In genomic region chr16:74586948-74587347, GRCh38 we compare ENCODE assay signal across 21 cellular contexts. TPM values are rescaled to one million over a fixed set of nuclear protein-coding genes. Genes with fewer than 3 reads are reported as not detected.
DNase-seq lines count a peak whose midpoint lies in the region; ATAC-seq and TF ChIP-seq lines count a peak whose summit lies in the region.
"Had no signal": no experiment of that assay in that cellular context is flagged by ENCODE, and none has a peak within 500 bp of the region (broad histone marks: within the 10 kb centered on the region; RNA-seq: fewer than 3 reads in every experiment).

No MANE protein-coding gene starts in this region.

- H3K4me3 ChIP-seq in ascending aorta, result no peak overlapping the region
- H3K4me3 ChIP-seq: breast epithelium had no signal

- TF ChIP-seq CTCF in ascending aorta (IDR thresholded peaks at IDR 0.05), result no peak

- no peaks in the 10 kb centered on the region for H3K9me3 ChIP-seq in ascending aorta
- H3K9me3 ChIP-seq: breast epithelium had no signal

- intact Hi-C loops in ascending aorta (cut with DNase I), result no loop called here

- H3K4me1 Mint-ChIP-seq in stimulated activated naive CD8-positive, alpha-beta T cell treated with anti-CD3 and anti-CD28 coated beads, Interleukin-15, Interleukin-2, amounts not matched to agents 100 ng/mL and 50 ng/mL, for 24 hours (ENCODE audit: low read depth), result peaks cover 70% of the 10 kb centered on the region
- peaks cover 64% of the 10 kb centered on the region for H3K4me1 Mint-ChIP-seq in stimulated activated naive CD8-positive, alpha-beta T cell treated with anti-CD3 and anti-CD28 coated beads, Interleukin-15, amount 100 ng/mL, for 72 hours
- peaks cover 41% of the 10 kb centered on the region for H3K4me1 Mint-ChIP-seq in activated CD8-positive, alpha-beta T cell treated with anti-CD3 and anti-CD28 coated beads, Interleukin-2, amount 10 ng/mL, durations not matched to agents 7 days and 5 days (ENCODE audit: low read depth)

- H3K27me3 ChIP-seq in ascending aorta, result no peaks in the 10 kb centered on the region
- H3K27me3 ChIP-seq: breast epithelium had no signal

- no peak for ATAC-seq in stimulated activated naive CD8-positive, alpha-beta T cell treated with anti-CD3 and anti-CD28 coated beads, Interleukin-15, amount 100 ng/mL, for 72 hours
- no peak for ATAC-seq in activated CD8-positive, alpha-beta T cell treated with anti-CD3 and anti-CD28 coated beads, Interleukin-2, amount 10 ng/mL, durations not matched to agents 7 days and 5 days
- peak; percentile 32 for ATAC-seq in left lobe of liver
- ATAC-seq in GM18909 (IDR thresholded peaks at IDR 0.05; ENCODE audit: poor library complexity, unreplicated experiment), result no peak
- ATAC-seq: activated T-cell treated with anti-CD3 and anti-CD28 coated beads, Interleukin-2, amount 50 U/mL, for 4 hours had no signal

- CTCF ChIA-PET in activated CD8-positive, alpha-beta T cell treated with anti-CD3 and anti-CD28 coated beads, Interleukin-2, amount 10 ng/mL, durations not matched to agents 7 days and 5 days (lab: Charles Lee), result interaction anchor here (1.0 kb wide), 1 partner anchor 11 kb away, joined by 3 read pairs; no protein-coding TSS in a partner anchor

- no peak overlapping the region for H3K4me3 Mint-ChIP-seq in stimulated activated naive CD8-positive, alpha-beta T cell treated with anti-CD3 and anti-CD28 coated beads, Interleukin-15, Interleukin-2, amounts not matched to agents 100 ng/mL and 50 ng/mL, for 24 hours
- H3K4me3 Mint-ChIP-seq in stimulated activated naive CD8-positive, alpha-beta T cell treated with anti-CD3 and anti-CD28 coated beads, Interleukin-15, amount 100 ng/mL, for 72 hours, result no peak overlapping the region
- H3K4me3 Mint-ChIP-seq in activated CD8-positive, alpha-beta T cell treated with anti-CD3 and anti-CD28 coated beads, Interleukin-2, amount 10 ng/mL, durations not matched to agents 7 days and 5 days, result no peak overlapping the region
- H3K4me3 Mint-ChIP-seq: activated CD4-positive, alpha-beta memory T cell treated with anti-CD3 and anti-CD28 coated beads for 36 hours; activated naive CD8-positive, alpha-beta T cell treated with anti-CD3 and anti-CD28 coated beads, Interleukin-2, amount 10 ng/mL, durations not matched to agents 7 days and 5 days; activated T-cell treated with anti-CD3 and anti-CD28 coated beads, Interleukin-2, amount 50 U/mL, for 4 hours; HFFc6 had no signal

- DNase-seq in stimulated activated naive CD8-positive, alpha-beta T cell treated with anti-CD3 and anti-CD28 coated beads, Interleukin-15, amount 100 ng/mL, for 72 hours, result no peak
- DNase-seq in activated CD8-positive, alpha-beta T cell treated with anti-CD3 and anti-CD28 coated beads, Interleukin-2, amount 10 ng/mL, durations not matched to agents 7 days and 5 days, result no peak
- DNase-seq in left lobe of liver (ENCODE audit: low spot score) (no peak), Ammon's horn (ENCODE audit: low spot score) (no peak), NCI-H510A (lab: John Stamatoyannopoulos, UW) (no peak), ascending aorta (ENCODE audit: low spot score in 2 of 2) (no peak)
- DNase-seq: activated CD4-positive, alpha-beta memory T cell treated with anti-CD3 and anti-CD28 coated beads for 36 hours; activated naive CD8-positive, alpha-beta T cell treated with anti-CD3 and anti-CD28 coated beads, Interleukin-2, amount 10 ng/mL, durations not matched to agents 7 days and 5 days; activated T-cell treated with anti-CD3 and anti-CD28 coated beads, Interleukin-2, amount 50 U/mL, for 4 hours; cortex of kidney; HFFc6; islet precursor cell; Karpas-422; NCI-H1092; NCI-H69; SHP77; stimulated activated CD4-positive, alpha-beta T cell treated with anti-CD3 and anti-CD28 coated beads, Interleukin-4, amount 100 ng/mL, for 4 hours; T-helper 1 cell had no signal

- H3K4me1 ChIP-seq in ascending aorta, result no peaks in the 10 kb centered on the region
- H3K4me1 ChIP-seq: breast epithelium had no signal

- H3K9me3 Mint-ChIP-seq in stimulated activated naive CD8-positive, alpha-beta T cell treated with anti-CD3 and anti-CD28 coated beads, Interleukin-15, Interleukin-2, amounts not matched to agents 100 ng/mL and 50 ng/mL, for 24 hours, result no peaks in the 10 kb centered on the region
- H3K9me3 Mint-ChIP-seq in stimulated activated naive CD8-positive, alpha-beta T cell treated with anti-CD3 and anti-CD28 coated beads, Interleukin-15, amount 100 ng/mL, for 72 hours, result no peaks in the 10 kb centered on the region
- H3K9me3 Mint-ChIP-seq in activated CD8-positive, alpha-beta T cell treated with anti-CD3 and anti-CD28 coated beads, Interleukin-2, amount 10 ng/mL, durations not matched to agents 7 days and 5 days (ENCODE audit: insufficient read depth), result no peaks in the 10 kb centered on the region
- H3K9me3 Mint-ChIP-seq: activated CD4-positive, alpha-beta memory T cell treated with anti-CD3 and anti-CD28 coated beads for 36 hours; activated naive CD8-positive, alpha-beta T cell treated with anti-CD3 and anti-CD28 coated beads, Interleukin-2, amount 10 ng/mL, durations not matched to agents 7 days and 5 days; activated T-cell treated with anti-CD3 and anti-CD28 coated beads, Interleukin-2, amount 50 U/mL, for 4 hours; HFFc6 had no signal

- POLR2A ChIA-PET in activated CD8-positive, alpha-beta T cell treated with anti-CD3 and anti-CD28 coated beads, Interleukin-2, amount 10 ng/mL, durations not matched to agents 7 days and 5 days (lab: Charles Lee), result no interaction called here

- H3K27ac Mint-ChIP-seq in stimulated activated naive CD8-positive, alpha-beta T cell treated with anti-CD3 and anti-CD28 coated beads, Interleukin-15, Interleukin-2, amounts not matched to agents 100 ng/mL and 50 ng/mL, for 24 hours, result peak overlapping the region; percentile 17
- H3K27ac Mint-ChIP-seq in stimulated activated naive CD8-positive, alpha-beta T cell treated with anti-CD3 and anti-CD28 coated beads, Interleukin-15, amount 100 ng/mL, for 72 hours, result peak overlapping the region in 1 of 2 donors; percentile 13
- peak overlapping the region; percentile 48 for H3K27ac Mint-ChIP-seq in activated CD8-positive, alpha-beta T cell treated with anti-CD3 and anti-CD28 coated beads, Interleukin-2, amount 10 ng/mL, durations not matched to agents 7 days and 5 days
- H3K27ac Mint-ChIP-seq: activated CD4-positive, alpha-beta memory T cell treated with anti-CD3 and anti-CD28 coated beads for 36 hours; activated naive CD8-positive, alpha-beta T cell treated with anti-CD3 and anti-CD28 coated beads, Interleukin-2, amount 10 ng/mL, durations not matched to agents 7 days and 5 days; HFFc6 had no signal

- H3K36me3 ChIP-seq in ascending aorta, result no peaks in the 10 kb centered on the region
- H3K36me3 ChIP-seq: breast epithelium had no signal

- H3K36me3 Mint-ChIP-seq in stimulated activated naive CD8-positive, alpha-beta T cell treated with anti-CD3 and anti-CD28 coated beads, Interleukin-15, Interleukin-2, amounts not matched to agents 100 ng/mL and 50 ng/mL, for 24 hours (ENCODE audit: low read depth), result peaks cover 14% of the 10 kb centered on the region
- peaks cover 28% of the 10 kb centered on the region for H3K36me3 Mint-ChIP-seq in activated CD8-positive, alpha-beta T cell treated with anti-CD3 and anti-CD28 coated beads, Interleukin-2, amount 10 ng/mL, durations not matched to agents 7 days and 5 days (ENCODE audit: low read depth)

- no peaks in the 10 kb centered on the region for H3K27me3 Mint-ChIP-seq in stimulated activated naive CD8-positive, alpha-beta T cell treated with anti-CD3 and anti-CD28 coated beads, Interleukin-15, Interleukin-2, amounts not matched to agents 100 ng/mL and 50 ng/mL, for 24 hours
- H3K27me3 Mint-ChIP-seq in stimulated activated naive CD8-positive, alpha-beta T cell treated with anti-CD3 and anti-CD28 coated beads, Interleukin-15, amount 100 ng/mL, for 72 hours, result no peaks in the 10 kb centered on the region
- no peaks in the 10 kb centered on the region for H3K27me3 Mint-ChIP-seq in activated CD8-positive, alpha-beta T cell treated with anti-CD3 and anti-CD28 coated beads, Interleukin-2, amount 10 ng/mL, durations not matched to agents 7 days and 5 days (ENCODE audit: low read depth)
- H3K27me3 Mint-ChIP-seq: activated CD4-positive, alpha-beta memory T cell treated with anti-CD3 and anti-CD28 coated beads for 36 hours; activated naive CD8-positive, alpha-beta T cell treated with anti-CD3 and anti-CD28 coated beads, Interleukin-2, amount 10 ng/mL, durations not matched to agents 7 days and 5 days had no signal

- H3K27ac ChIP-seq in ascending aorta, result no peak overlapping the region
- H3K27ac ChIP-seq: breast epithelium had no signal

RNA-seq across cellular contexts. Expression of gene GLG1, which starts 20.0 kb away (rescaled TPM):
- 100 to 1,000 TPM; 110 to 112 TPM for total RNA-seq in activated CD8-positive, alpha-beta T cell treated with anti-CD3 and anti-CD28 coated beads, Interleukin-2, amount 10 ng/mL, durations not matched to agents 7 days and 5 days
- total RNA-seq in left lobe of liver, result 49.6 TPM
- 77.0 TPM for total RNA-seq in ascending aorta
